1 cellular context compared by ENCODE assay signal in the genomic region with DNA sequence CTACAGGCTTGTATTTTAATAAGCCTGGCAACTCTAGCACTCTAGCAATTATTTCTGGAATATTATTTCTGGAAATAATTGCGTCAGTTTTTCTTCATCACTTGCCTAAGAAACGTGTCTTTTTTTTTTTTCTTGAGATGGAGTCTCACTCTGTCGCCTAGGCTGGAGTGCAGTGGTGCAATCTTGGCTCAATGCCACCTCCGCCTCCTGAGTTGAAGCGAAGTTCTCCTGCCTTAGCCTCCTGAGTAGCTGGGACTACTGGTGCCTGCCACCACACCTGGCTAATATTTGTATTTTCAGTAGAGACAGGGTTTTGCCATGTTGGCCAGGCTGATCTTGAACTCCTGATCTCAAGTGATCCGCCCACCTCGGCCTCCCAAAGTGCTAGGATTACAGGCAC.
TF ChIP-seq lines count a peak whose summit lies in the region.

No MANE protein-coding gene starts in this region.

TF ChIP-seq in K562, 482 proteins besides CTCF, POLR2A, EP300 and RAD21:
- TF ChIP-seq NFIC (IDR thresholded peaks at IDR 0.05): peak; percentile 82
